In the genomic region with DNA sequence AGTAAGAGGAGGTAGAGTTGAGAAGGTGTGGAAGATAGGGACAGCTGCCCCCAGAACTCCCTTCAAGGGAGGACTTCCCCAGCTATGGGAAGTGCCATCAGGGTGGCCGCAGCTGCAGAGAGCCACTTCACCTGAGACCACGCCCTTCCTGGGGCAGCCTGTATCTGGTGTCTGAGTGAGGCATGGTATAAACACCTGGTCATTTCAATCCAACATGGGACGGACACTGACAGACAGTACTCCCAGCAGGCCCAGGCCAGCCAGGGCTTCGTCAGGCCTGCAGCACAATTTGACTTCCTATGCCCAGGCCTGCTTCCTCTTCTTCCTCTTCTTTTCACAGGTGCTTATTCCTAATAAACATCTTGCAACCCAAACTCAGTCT, we compare ENCODE assay signal across 11 cellular contexts. TPM values are rescaled to one million over a fixed set of nuclear protein-coding genes. Genes with fewer than 3 reads are reported as not detected.
DNase-seq lines count a peak whose midpoint lies in the region; ATAC-seq, FAIRE-seq and TF ChIP-seq lines count a peak whose summit lies in the region.
"Had no signal": no experiment of that assay in that cellular context is flagged by ENCODE, and none has a peak within 500 bp of the region (broad histone marks: within the 10 kb centered on the region; RNA-seq: fewer than 3 reads in every experiment).

No MANE protein-coding gene starts in this region.

- no peak for TF ChIP-seq POLR2A in IMR-90 (IDR thresholded peaks at IDR 0.05; ENCODE audit: low read depth, low read length)

- ATAC-seq in CD8-positive, alpha-beta T cell: no peak
- ATAC-seq in IMR-90 (ENCODE audit: low read depth): no peak

- H3F3A ChIP-seq in neural progenitor cell (ENCODE audit: low read depth): peaks cover 40% of the 10 kb centered on the region

- no peak overlapping the region for H3K27ac ChIP-seq in CD8-positive, alpha-beta T cell (ENCODE audit: low read depth, low read length)
- H3K27ac ChIP-seq in IMR-90 (ENCODE audit: insufficient read depth, low read length): no peak overlapping the region
- no peak overlapping the region for H3K27ac ChIP-seq in astrocyte (ENCODE audit: low read depth, low read length)
- H3K27ac ChIP-seq in neural progenitor cell: peak overlapping the region; percentile 53

- H3K36me3 Mint-ChIP-seq in CD8-positive, alpha-beta T cell: no peaks in the 10 kb centered on the region
- peaks cover 12% of the 10 kb centered on the region for H3K36me3 Mint-ChIP-seq in astrocyte (ENCODE audit: low read depth, unreplicated experiment)
- peaks cover 18% of the 10 kb centered on the region for H3K36me3 Mint-ChIP-seq in neural progenitor cell
- H3K36me3 Mint-ChIP-seq: natural killer cell treated with Interleukin-12 subunit alpha and Interleukin-12 subunit beta and Interleukin-15 and Interleukin-18, amount 100 ng/mL, for 72 hours had no signal

- H2BK15ac ChIP-seq in IMR-90 (ENCODE audit: low read depth, low read length): no peak overlapping the region

- peaks cover 34% of the 10 kb centered on the region for H3K4me1 Mint-ChIP-seq in CD8-positive, alpha-beta T cell (ENCODE audit: low read depth)
- peaks cover 27% of the 10 kb centered on the region for H3K4me1 Mint-ChIP-seq in astrocyte (ENCODE audit: low read depth, unreplicated experiment)
- peaks cover 34% of the 10 kb centered on the region for H3K4me1 Mint-ChIP-seq in neural progenitor cell

- no peak for DNase-seq in CD8-positive, alpha-beta T cell
- no peak for DNase-seq in IMR-90
- DNase-seq in astrocyte (ENCODE audit: low read depth): no peak
- no peak for DNase-seq in neural progenitor cell (ENCODE audit: low spot score)
- DNase-seq in dermis blood vessel endothelial cell: no peak
- DNase-seq in NCI-H82 (lab: John Stamatoyannopoulos, UW): no peak
- no peak for DNase-seq in NCI-H1436 (lab: John Stamatoyannopoulos, UW)
- no peak for DNase-seq in NAMALWA (ENCODE audit: low spot score)

- intact Hi-C loops in CD8-positive, alpha-beta T cell (cut with DNase I, micrococcal nuclease): loop anchor here (1.0 to 10.0 kb wide), 5 partner anchors 18 to 515 kb away; no protein-coding TSS in a partner anchor
- intact Hi-C loops in IMR-90 (cut with micrococcal nuclease): loop anchor here (1.0 to 2.0 kb wide), 2 partner anchors 63 to 121 kb away; no protein-coding TSS in a partner anchor

- peak overlapping the region; percentile 74 for H2AK9ac ChIP-seq in IMR-90 (replicated peaks; ENCODE audit: low read depth, low read length, poor library complexity)

- peaks cover 21% of the 10 kb centered on the region for H3K4me1 ChIP-seq in CD8-positive, alpha-beta T cell (ENCODE audit: insufficient read depth, low read length)
- H3K4me1 ChIP-seq in IMR-90 (ENCODE audit: control insufficient read depth, insufficient read depth, low read length) (peaks cover 14% of the 10 kb centered on the region), astrocyte (ENCODE audit: insufficient read depth, low read length) (peaks cover 33% of the 10 kb centered on the region), neural progenitor cell (peaks cover 21% of the 10 kb centered on the region)

- no peak overlapping the region for H3K4me3 Mint-ChIP-seq in CD8-positive, alpha-beta T cell
- H3K4me3 Mint-ChIP-seq in astrocyte (ENCODE audit: unreplicated experiment) (peak overlapping the region; percentile 57), neural progenitor cell (peak overlapping the region; percentile 94)
- H3K4me3 Mint-ChIP-seq: activated naive CD8-positive, alpha-beta T cell treated with anti-CD3 and anti-CD28 coated beads for 36 hours; natural killer cell treated with Interleukin-12 subunit alpha and Interleukin-12 subunit beta and Interleukin-15 and Interleukin-18, amount 100 ng/mL, for 72 hours had no signal

- no TSS peak for BruUV-seq in IMR-90 (replicated peaks; lab: Mats Ljungman, UMichigan)

- TF ChIP-seq CTCF in CD8-positive, alpha-beta T cell (IDR thresholded peaks at IDR 0.05): no peak
- TF ChIP-seq CTCF in IMR-90 (conservative IDR thresholded peaks at IDR 0.05; ENCODE audit: low read depth, low read length) (no peak), astrocyte (IDR thresholded peaks at IDR 0.05; ENCODE audit: insufficient read depth, low read depth, low read length) (no peak), neural progenitor cell (IDR thresholded peaks at IDR 0.05) (no peak)

- H2AFZ ChIP-seq in IMR-90 (replicated peaks; ENCODE audit: low read length, poor library complexity) (no peak overlapping the region), astrocyte (ENCODE audit: low read depth, low read length) (no peak overlapping the region), neural progenitor cell (replicated peaks) (no peak overlapping the region)

- POLR2A ChIA-PET in CD8-positive, alpha-beta T cell (lab: Charles Lee): no interaction called here
- POLR2A ChIA-PET in IMR-90 (lab: Charles Lee; ENCODE audit: unreplicated experiment): no interaction called here

- no peak for FAIRE-seq in astrocyte (lab: Jason Lieb, UNC)
- FAIRE-seq: frontal cortex had no signal

- no peak overlapping the region for H3K4ac ChIP-seq in IMR-90 (ENCODE audit: low read depth, low read length)

- no peaks in the 10 kb centered on the region; the same call in 1 of the 2 replicates for H3K9me1 ChIP-seq in IMR-90 (ENCODE audit: insufficient read depth, low read length)

- no peaks in the 10 kb centered on the region for H3K9me3 Mint-ChIP-seq in CD8-positive, alpha-beta T cell
- H3K9me3 Mint-ChIP-seq in astrocyte (ENCODE audit: unreplicated experiment) (no peaks in the 10 kb centered on the region), neural progenitor cell (peaks cover 2% of the 10 kb centered on the region)
- H3K9me3 Mint-ChIP-seq: activated naive CD8-positive, alpha-beta T cell treated with anti-CD3 and anti-CD28 coated beads for 36 hours; natural killer cell treated with Interleukin-12 subunit alpha and Interleukin-12 subunit beta and Interleukin-15 and Interleukin-18, amount 100 ng/mL, for 72 hours had no signal

- H3K79me2 ChIP-seq in astrocyte (ENCODE audit: insufficient read depth, low read length): peaks cover 25% of the 10 kb centered on the region
- peaks cover 56% of the 10 kb centered on the region for H3K79me2 ChIP-seq in neural progenitor cell (ENCODE audit: low read depth)

- no peaks in the 10 kb centered on the region for H3K27me3 ChIP-seq in CD8-positive, alpha-beta T cell (ENCODE audit: insufficient read depth, low read length)
- H3K27me3 ChIP-seq in IMR-90 (ENCODE audit: control insufficient read depth, insufficient read depth, low read length) (no peaks in the 10 kb centered on the region), astrocyte (ENCODE audit: insufficient read depth, low read length) (no peaks in the 10 kb centered on the region), neural progenitor cell (no peaks in the 10 kb centered on the region)

- no peaks in the 10 kb centered on the region for H3K27me3 Mint-ChIP-seq in CD8-positive, alpha-beta T cell (ENCODE audit: low read depth)
- no peaks in the 10 kb centered on the region for H3K27me3 Mint-ChIP-seq in astrocyte (ENCODE audit: low read depth, unreplicated experiment)
- H3K27me3 Mint-ChIP-seq in neural progenitor cell (ENCODE audit: insufficient read depth, low read depth): peaks cover 3% of the 10 kb centered on the region
- H3K27me3 Mint-ChIP-seq: activated naive CD8-positive, alpha-beta T cell treated with anti-CD3 and anti-CD28 coated beads for 36 hours; natural killer cell treated with Interleukin-12 subunit alpha and Interleukin-12 subunit beta and Interleukin-15 and Interleukin-18, amount 100 ng/mL, for 72 hours had no signal

- CTCF ChIA-PET in CD8-positive, alpha-beta T cell (lab: Charles Lee): interaction anchor here (0.7 to 5.8 kb wide), 31 partner anchors 9 to 125 kb away, joined by 3 to 51 read pairs (median 5); partner anchors contain the start of genes DEFB132 and NRSN2
- CTCF ChIA-PET in IMR-90 (lab: Yijun Ruan, JAX): no interaction called here

- TF ChIP-seq RAD21 in IMR-90 (IDR thresholded peaks at IDR 0.05; ENCODE audit: low read length): no peak

- H4K5ac ChIP-seq in IMR-90 (ENCODE audit: low read depth, low read length): no peak overlapping the region

- H3K4me2 ChIP-seq in IMR-90 (ENCODE audit: low read depth, low read length) (no peak overlapping the region; the same call in 1 of the 2 replicates), astrocyte (ENCODE audit: low read length) (peak overlapping the region; percentile 22), neural progenitor cell (peak overlapping the region; percentile 94)

- no peak overlapping the region for H2BK120ac ChIP-seq in IMR-90 (ENCODE audit: low read depth, low read length)

- peaks cover 24 to 40% of the 10 kb centered on the region in 2 experiments for H3K79me1 ChIP-seq in IMR-90 (ENCODE audit: low read depth in 1 of 2, low read length in 2 of 2)

- no peak overlapping the region for H3K18ac ChIP-seq in IMR-90 (ENCODE audit: low read depth, low read length)

- H4K20me1 ChIP-seq in IMR-90 (ENCODE audit: insufficient read depth, low read length) (peaks cover 47% of the 10 kb centered on the region), astrocyte (ENCODE audit: insufficient read depth, low read length) (peaks cover 45% of the 10 kb centered on the region), neural progenitor cell (ENCODE audit: low read depth) (peaks cover 60% of the 10 kb centered on the region)

- H2BK20ac ChIP-seq in IMR-90 (ENCODE audit: low read depth, low read length): no peak overlapping the region

- in situ Hi-C loops in IMR-90 (cut with MboI; ENCODE audit: low sequenced_read_pairs): loop anchor here (10.0 kb wide), 1 partner anchor 115 kb away; no protein-coding TSS in a partner anchor

- no peaks in the 10 kb centered on the region for H3K36me3 ChIP-seq in CD8-positive, alpha-beta T cell (ENCODE audit: insufficient read depth, low read length)
- H3K36me3 ChIP-seq in IMR-90 (ENCODE audit: control insufficient read depth, insufficient read depth, low read length): peaks cover 10% of the 10 kb centered on the region; the same call in 1 of the 2 replicates
- H3K36me3 ChIP-seq in astrocyte (ENCODE audit: insufficient read depth, low read length): no peaks in the 10 kb centered on the region
- no peaks in the 10 kb centered on the region for H3K36me3 ChIP-seq in neural progenitor cell

- no peak overlapping the region for H3K23ac ChIP-seq in IMR-90 (ENCODE audit: low read depth, low read length)

- no peak overlapping the region for H3K4me3 ChIP-seq in CD8-positive, alpha-beta T cell (ENCODE audit: low read depth, low read length)
- H3K4me3 ChIP-seq in IMR-90 (ENCODE audit: insufficient read depth, low read depth, low read length) (no peak overlapping the region), astrocyte (ENCODE audit: insufficient read depth, low read depth, low read length) (no peak overlapping the region), neural progenitor cell (peak overlapping the region; percentile 97)

- H2BK5ac ChIP-seq in IMR-90 (ENCODE audit: low read depth, low read length, poor library complexity, severe bottlenecking): no peak overlapping the region

- H3K9ac ChIP-seq in IMR-90 (ENCODE audit: low read depth, low read length): no peak overlapping the region
- no peak overlapping the region for H3K9ac ChIP-seq in astrocyte (ENCODE audit: low read length)
- no peak overlapping the region for H3K9ac ChIP-seq in neural progenitor cell

- no peak overlapping the region for H4K8ac ChIP-seq in IMR-90 (ENCODE audit: low read depth in 2 of 2, low read length in 2 of 2)

- H3K14ac ChIP-seq in IMR-90 (replicated peaks; ENCODE audit: low read depth, low read length): no peak overlapping the region

- WGBS in IMR-90 (ENCODE audit: extremely low coverage in 2 of 2, insufficient read length in 1 of 2), 2 experiments: 94% methylated on average over 2 of the region's 4 CpGs; no CpG with 5 or more reads in 1 of the 2 experiments

- dilution Hi-C loops in IMR-90 (cut with HindIII; ENCODE audit: low sequenced_read_pairs, unreplicated experiment): no loop called here

- H3K56ac ChIP-seq in IMR-90 (ENCODE audit: extremely low read depth, insufficient read depth, low read length): no peak overlapping the region

- no peak overlapping the region for H4K91ac ChIP-seq in IMR-90 (ENCODE audit: insufficient read depth, low read depth, low read length)

- H2AK5ac ChIP-seq in IMR-90 (ENCODE audit: low read depth, low read length): no peak overlapping the region; the same call in 1 of the 2 replicates

- H3K27ac Mint-ChIP-seq in CD8-positive, alpha-beta T cell: peak overlapping the region; percentile 92
- peak overlapping the region; percentile 75 for H3K27ac Mint-ChIP-seq in astrocyte (ENCODE audit: unreplicated experiment)
- no peak overlapping the region for H3K27ac Mint-ChIP-seq in neural progenitor cell
- H3K27ac Mint-ChIP-seq: natural killer cell treated with Interleukin-12 subunit alpha and Interleukin-12 subunit beta and Interleukin-15 and Interleukin-18, amount 100 ng/mL, for 72 hours had no signal

- H3K9me3 ChIP-seq in CD8-positive, alpha-beta T cell (ENCODE audit: low read length): no peaks in the 10 kb centered on the region
- H3K9me3 ChIP-seq in IMR-90 (ENCODE audit: control insufficient read depth, insufficient read depth, low read length) (no peaks in the 10 kb centered on the region), astrocyte (ENCODE audit: insufficient read depth, low read depth, low read length) (no peaks in the 10 kb centered on the region), neural progenitor cell (ENCODE audit: low read depth) (no peaks in the 10 kb centered on the region)

RNA-seq across cellular contexts. Expression of gene SOX12, which starts 4.5 kb away (rescaled TPM):
- total RNA-seq in CD8-positive, alpha-beta T cell: 10 to 100 TPM; 10.3 to 11.1 TPM
- total RNA-seq in IMR-90 (2012; rRNA removed): 1.1 TPM in 2 replicates
- polyA plus RNA-seq in IMR-90 (2012; rRNA removed): 6.2 and 6.4 TPM in 2 replicates
- 9.7 and 10.0 TPM in 2 replicates for polyA plus RNA-seq in IMR-90 (2012; cell fraction: cytosol; rRNA removed)
- 15.8 and 22.6 TPM in 2 replicates for polyA plus RNA-seq in IMR-90 (2012; cell fraction: nucleus; rRNA removed; ENCODE audit: low replicate concordance)
- 43.4 and 45.1 TPM in 2 replicates for total RNA-seq in astrocyte
- 5.3 and 26.6 TPM in 2 replicates for total RNA-seq in neural progenitor cell (ENCODE audit: low replicate concordance)
- total RNA-seq in dermis blood vessel endothelial cell: 4.4 and 8.1 TPM in 2 replicates

RNA-seq across cellular contexts. Expression of gene NRSN2, which starts 17.1 kb away (rescaled TPM):
- total RNA-seq in CD8-positive, alpha-beta T cell: 1 to 10 TPM; 1.3 to 1.4 TPM
- total RNA-seq in IMR-90 (2012; rRNA removed): 9.9 and 17.5 TPM in 2 replicates
- 75.1 and 101 TPM in 2 replicates for polyA plus RNA-seq in IMR-90 (2012; rRNA removed)
- polyA plus RNA-seq in IMR-90 (2012; cell fraction: cytosol; rRNA removed): 67.5 and 73.6 TPM in 2 replicates
- 35.0 and 62.6 TPM in 2 replicates for polyA plus RNA-seq in IMR-90 (2012; cell fraction: nucleus; rRNA removed; ENCODE audit: low replicate concordance)
- 57.8 and 64.0 TPM in 2 replicates for total RNA-seq in astrocyte
- total RNA-seq in neural progenitor cell (ENCODE audit: low replicate concordance): 8.8 and 20.1 TPM in 2 replicates
- total RNA-seq in dermis blood vessel endothelial cell: 18.0 and 40.2 TPM in 2 replicates

RNA-seq across cellular contexts. Expression of gene ZCCHC3, which starts 32.5 kb away (rescaled TPM):
- 10 to 100 TPM; 21.8 to 22.0 TPM for total RNA-seq in CD8-positive, alpha-beta T cell
- total RNA-seq in IMR-90 (2012; rRNA removed) (10.9 and 13.9 TPM in 2 replicates), astrocyte (18.6 and 20.2 TPM in 2 replicates), neural progenitor cell (ENCODE audit: low replicate concordance) (24.2 and 43.4 TPM in 2 replicates), dermis blood vessel endothelial cell (18.8 and 23.8 TPM in 2 replicates)
- polyA plus RNA-seq in IMR-90 (2012; rRNA removed): 8.2 and 8.8 TPM in 2 replicates
- polyA plus RNA-seq in IMR-90 (2012; cell fraction: cytosol; rRNA removed): 7.4 and 8.5 TPM in 2 replicates
- polyA plus RNA-seq in IMR-90 (2012; cell fraction: nucleus; rRNA removed; ENCODE audit: low replicate concordance): 5.2 and 7.5 TPM in 2 replicates

RNA-seq across cellular contexts. Expression of gene C20orf96, which starts 39.3 kb away (rescaled TPM):
- total RNA-seq in CD8-positive, alpha-beta T cell: 1 to 10 TPM; 1.9 to 2.6 TPM
- 1.1 and 2.0 TPM in 2 replicates for total RNA-seq in IMR-90 (2012; rRNA removed)
- 9.4 and 9.8 TPM in 2 replicates for polyA plus RNA-seq in IMR-90 (2012; rRNA removed)
- 4.7 and 4.8 TPM in 2 replicates for polyA plus RNA-seq in IMR-90 (2012; cell fraction: cytosol; rRNA removed)
- 15.6 and 30.1 TPM in 2 replicates for polyA plus RNA-seq in IMR-90 (2012; cell fraction: nucleus; rRNA removed; ENCODE audit: low replicate concordance)
- total RNA-seq in astrocyte: 10.1 and 10.7 TPM in 2 replicates
- total RNA-seq in neural progenitor cell (ENCODE audit: low replicate concordance): 5.0 and 6.0 TPM in 2 replicates
- 3.2 and 6.7 TPM in 2 replicates for total RNA-seq in dermis blood vessel endothelial cell

RNA-seq across cellular contexts. Expression of gene TRIB3, which starts 50.7 kb away (rescaled TPM):
- total RNA-seq in CD8-positive, alpha-beta T cell: 1 to 10 TPM; 2.5 to 2.7 TPM
- total RNA-seq in IMR-90 (2012; rRNA removed) (15.0 and 18.5 TPM in 2 replicates), astrocyte (33.0 and 36.9 TPM in 2 replicates), neural progenitor cell (ENCODE audit: low replicate concordance) (0.43 and 3.7 TPM in 2 replicates), dermis blood vessel endothelial cell (49.2 and 62.1 TPM in 2 replicates)
- 23.2 and 23.4 TPM in 2 replicates for polyA plus RNA-seq in IMR-90 (2012; rRNA removed)
- polyA plus RNA-seq in IMR-90 (2012; cell fraction: cytosol; rRNA removed): 15.9 and 35.9 TPM in 2 replicates
- 13.3 and 22.2 TPM in 2 replicates for polyA plus RNA-seq in IMR-90 (2012; cell fraction: nucleus; rRNA removed; ENCODE audit: low replicate concordance)
